8 cellular contexts compared by ENCODE assay signal in genomic region chr22:36331912-36332622, GRCh38. TPM values are rescaled to one million over a fixed set of nuclear protein-coding genes. Genes with fewer than 3 reads are reported as not detected.
DNase-seq lines count a peak whose midpoint lies in the region; ATAC-seq, FAIRE-seq and TF ChIP-seq lines count a peak whose summit lies in the region.

No MANE protein-coding gene starts in this region.

- FAIRE-seq in A549 (lab: Jason Lieb, UNC) (no peak), GM19239 (lab: Jason Lieb, UNC) (no peak)

- H3K9me3 Mint-ChIP-seq in activated T-helper 2 cell treated with anti-CD3 and anti-CD28 coated beads, Interferon-gamma antibody, Interleukin-2, Interleukin-4, amounts not matched to agents 10 μg/mL and 5 μg/mL and 100 μg/mL, durations not matched to agents 14 hours and 24 hours and 36 hours, result no peaks in the 10 kb centered on the region
- H3K9me3 Mint-ChIP-seq in progenitor cell of endocrine pancreas (ENCODE audit: low read depth), result no peaks in the 10 kb centered on the region

- 45% methylated on average over 11 of the region's 15 CpGs for WGBS in A549 (ENCODE audit: missing lambda C conversion rate)

- H3K4me2 ChIP-seq in A549, result peak overlapping the region; percentile 59

- H3K27me3 Mint-ChIP-seq in activated T-helper 2 cell treated with anti-CD3 and anti-CD28 coated beads, Interferon-gamma antibody, Interleukin-2, Interleukin-4, amounts not matched to agents 10 μg/mL and 5 μg/mL and 100 μg/mL, durations not matched to agents 14 hours and 24 hours and 36 hours (ENCODE audit: low read depth), result no peaks in the 10 kb centered on the region
- H3K27me3 Mint-ChIP-seq in progenitor cell of endocrine pancreas, result no peaks in the 10 kb centered on the region

- H3K4me1 Mint-ChIP-seq in activated T-helper 2 cell treated with anti-CD3 and anti-CD28 coated beads, Interferon-gamma antibody, Interleukin-2, Interleukin-4, amounts not matched to agents 10 μg/mL and 5 μg/mL and 100 μg/mL, durations not matched to agents 14 hours and 24 hours and 36 hours (ENCODE audit: low read depth), result peaks cover 92% of the 10 kb centered on the region
- H3K4me1 Mint-ChIP-seq in progenitor cell of endocrine pancreas (ENCODE audit: low read depth), result peaks cover 54% of the 10 kb centered on the region

- TF ChIP-seq CTCF in A549 (IDR thresholded peaks at IDR 0.05) (no peak), progenitor cell of endocrine pancreas (IDR thresholded peaks at IDR 0.05; ENCODE audit: unreplicated experiment) (no peak)

- H3K4me3 Mint-ChIP-seq in activated T-helper 2 cell treated with anti-CD3 and anti-CD28 coated beads, Interferon-gamma antibody, Interleukin-2, Interleukin-4, amounts not matched to agents 10 μg/mL and 5 μg/mL and 100 μg/mL, durations not matched to agents 14 hours and 24 hours and 36 hours (ENCODE audit: low read depth), result peak overlapping the region; percentile 90
- H3K4me3 Mint-ChIP-seq in progenitor cell of endocrine pancreas (ENCODE audit: low read depth), result no peak overlapping the region

- no peak for TF ChIP-seq EP300 in A549 (IDR thresholded peaks at IDR 0.05)

- H3K36me3 Mint-ChIP-seq in activated T-helper 2 cell treated with anti-CD3 and anti-CD28 coated beads, Interferon-gamma antibody, Interleukin-2, Interleukin-4, amounts not matched to agents 10 μg/mL and 5 μg/mL and 100 μg/mL, durations not matched to agents 14 hours and 24 hours and 36 hours (ENCODE audit: low read depth), result peaks cover 98% of the 10 kb centered on the region
- H3K36me3 Mint-ChIP-seq in progenitor cell of endocrine pancreas (ENCODE audit: insufficient read depth), result peaks cover 32% of the 10 kb centered on the region

- intact Hi-C loops in activated T-helper 2 cell treated with anti-CD3 and anti-CD28 coated beads, Interferon-gamma antibody, Interleukin-2, Interleukin-4, amounts not matched to agents 10 μg/mL and 5 μg/mL and 100 μg/mL, durations not matched to agents 14 hours and 24 hours and 36 hours (cut with micrococcal nuclease), result loop anchor here (1.0 to 5.0 kb wide), 4 partner anchors 7 to 120 kb away; no protein-coding TSS in a partner anchor
- intact Hi-C loops in head of caudate nucleus (cut with DNase I), result no loop called here

- POLR2A ChIA-PET in A549 (lab: Yijun Ruan, JAX), result interaction anchor here (1.5 to 2.8 kb wide), 2 partner anchors 13 to 56 kb away, joined by 4 to 13 read pairs; partner anchors contain the start of gene MYH9

- no peaks in the 10 kb centered on the region for H3K9me3 ChIP-seq in A549

- no peak for TF ChIP-seq RAD21 in A549 (conservative IDR thresholded peaks at IDR 0.05 in 1 of 2, IDR thresholded peaks at IDR 0.05 in 1 of 2)

- peak overlapping the region; percentile 96 to 99 for H3K27ac ChIP-seq in A549

- peak in 1 of 2 experiments; percentile 2; a peak in 2 of 6 replicates for ATAC-seq in A549

- CTCF ChIA-PET in A549 (lab: Yijun Ruan, JAX), result interaction anchor here (1.1 to 3.1 kb wide), 4 partner anchors 7 to 139 kb away, joined by 4 to 15 read pairs (median 6); no protein-coding TSS in a partner anchor

- TF ChIP-seq POLR2A in A549 (IDR thresholded peaks at IDR 0.05; ENCODE audit: low read length), result no peak

- DNase-seq in A549 (ENCODE audit: low read depth in 1 of 2, low spot score in 1 of 2), result peak in 1 of 2 experiments; percentile 18
- DNase-seq in GM19239 (ENCODE audit: insufficient read length, low spot score), result peak; percentile 44
- peak; percentile 54 for DNase-seq in NOMO-1 treated with dmso at 0.1 percent for 144 hours (lab: John Stamatoyannopoulos, UW; ENCODE audit: unreplicated experiment)
- DNase-seq in activated T-helper 2 cell treated with anti-CD3 and anti-CD28 coated beads, Interferon-gamma antibody, Interleukin-2, Interleukin-4, amounts not matched to agents 10 μg/mL and 5 μg/mL and 100 μg/mL, durations not matched to agents 14 hours and 24 hours and 36 hours (ENCODE audit: low spot score), result peak; percentile 61
- DNase-seq in head of caudate nucleus, result peak in 41 of 42 donors; percentile 45 to 86 (median 69)
- no peak for DNase-seq in progenitor cell of endocrine pancreas (ENCODE audit: low spot score, unreplicated experiment)
- no peak for DNase-seq in HPDE6-E6E7 (ENCODE audit: extremely low spot score)
- DNase-seq in NCI-H1930 (lab: John Stamatoyannopoulos, UW), result no peak

- no peak overlapping the region for H3K4me3 ChIP-seq in A549

- H3K4me1 ChIP-seq in A549, result peaks cover 99% of the 10 kb centered on the region

- peak overlapping the region; percentile 99 for H3K27ac Mint-ChIP-seq in activated T-helper 2 cell treated with anti-CD3 and anti-CD28 coated beads, Interferon-gamma antibody, Interleukin-2, Interleukin-4, amounts not matched to agents 10 μg/mL and 5 μg/mL and 100 μg/mL, durations not matched to agents 14 hours and 24 hours and 36 hours
- peak overlapping the region; percentile 99 for H3K27ac Mint-ChIP-seq in progenitor cell of endocrine pancreas

TF ChIP-seq in A549, 52 proteins besides CTCF, POLR2A, EP300 and RAD21:
- no peak for TF ChIP-seq MAFK (IDR thresholded peaks at IDR 0.05; ENCODE audit: partially characterized antibody)
- no peak for TF ChIP-seq ZNF302 (CRISPR knock-in tag; IDR thresholded peaks at IDR 0.05)
- no peak for TF ChIP-seq BCL3 (IDR thresholded peaks at IDR 0.05)
- no peak for TF ChIP-seq MAX (IDR thresholded peaks at IDR 0.05)
- TF ChIP-seq FOSB (CRISPR knock-in tag; IDR thresholded peaks at IDR 0.05), result no peak
- TF ChIP-seq ZSCAN20 (CRISPR knock-in tag; IDR thresholded peaks at IDR 0.05), result no peak
- TF ChIP-seq CHD4 (IDR thresholded peaks at IDR 0.05; ENCODE audit: borderline replicate concordance), result no peak
- TF ChIP-seq HOXA7 (CRISPR knock-in tag; IDR thresholded peaks at IDR 0.05), result no peak

RNA-seq across cellular contexts. Expression of gene MYH9, which starts 55.7 kb away (rescaled TPM):
- polyA plus RNA-seq in A549 (2011; rRNA removed), result 92.1 and 162 TPM in 2 replicates
- 112 and 118 TPM in 2 replicates for polyA plus RNA-seq in A549 (2012; cell fraction: cytosol; rRNA removed)
- 202 and 239 TPM in 2 replicates for polyA plus RNA-seq in A549 (2012; cell fraction: nucleus; rRNA removed)
- 158 to 215 TPM (median 167 TPM) in 3 replicates for polyA plus RNA-seq in A549 (2017; fragmentation: RNase III; extraction: RNeasy Plus Mini Kit Qiagen cat#74134 plus additional on column Dnase treatment)
- 460 and 534 TPM in 2 replicates for polyA minus RNA-seq in A549 (2011; rRNA and poly(A)+ RNA removed)
- 619 and 645 TPM in 2 replicates for total RNA-seq in activated T-helper 2 cell treated with anti-CD3 and anti-CD28 coated beads, Interferon-gamma antibody, Interleukin-2, Interleukin-4, amounts not matched to agents 10 μg/mL and 5 μg/mL and 100 μg/mL, durations not matched to agents 14 hours and 24 hours and 36 hours
- total RNA-seq in progenitor cell of endocrine pancreas, result 299 and 306 TPM in 2 replicates

Comparison
In these comparisons a context has a peak if more than half of its experiments do, and no peak if none do; other contexts are left out.
1. DNase-seq: peak in GM19239 (single experiment), NOMO-1 treated with dmso at 0.1 percent for 144 hours (single experiment), activated T-helper 2 cell treated with anti-CD3 and anti-CD28 coated beads, Interferon-gamma antibody, Interleukin-2, Interleukin-4, amounts not matched to agents 10 μg/mL and 5 μg/mL and 100 μg/mL, durations not matched to agents 14 hours and 24 hours and 36 hours (single experiment) and head of caudate nucleus (41 of 42); none in progenitor cell of endocrine pancreas (single experiment), HPDE6-E6E7 (single experiment) and NCI-H1930 (0 of 2).